ENCODE assay signal across 7 cellular contexts in the genomic region with DNA sequence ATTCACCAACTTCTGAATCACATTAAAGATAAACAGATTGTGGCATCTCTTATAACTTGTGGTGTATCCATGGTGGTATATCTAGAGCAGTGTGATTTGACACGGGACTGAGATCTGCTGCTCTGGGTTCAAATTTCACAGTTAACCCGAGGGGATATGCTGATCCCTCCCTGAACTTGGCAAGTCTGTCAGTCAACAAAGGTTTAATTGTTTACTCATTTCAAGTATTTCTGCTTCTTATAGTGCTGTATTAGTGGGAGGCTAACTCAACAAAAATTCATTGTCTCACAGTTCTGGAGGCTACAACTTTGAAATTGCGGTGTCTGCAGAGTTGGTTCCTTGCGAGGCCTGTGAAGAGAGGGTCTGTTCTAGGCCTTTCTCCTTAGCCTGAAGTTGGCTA.
"Had no signal": no experiment of that assay in that cellular context is flagged by ENCODE, and none has a peak within 500 bp of the region (broad histone marks: within the 10 kb centered on the region; RNA-seq: fewer than 3 reads in every experiment).

No MANE protein-coding gene starts in this region.

- H3K4me3 Mint-ChIP-seq: H9, HFFc6 had no signal

- ATAC-seq: K562 had no signal

- H3K27ac ChIP-seq: GM23248 had no signal

- H3K4me3 ChIP-seq: GM23248, K562 had no signal

- H2AFZ ChIP-seq: GM23248 had no signal

- DNase-seq: GM23248, H9, HCEC 1CT, HFFc6, IMR-90, KG1 had no signal

- H3K9me3 Mint-ChIP-seq: H9 had no signal

- H3K27ac Mint-ChIP-seq: HFFc6 had no signal
